ENCODE assay signal across 8 cellular contexts in the genomic region with DNA sequence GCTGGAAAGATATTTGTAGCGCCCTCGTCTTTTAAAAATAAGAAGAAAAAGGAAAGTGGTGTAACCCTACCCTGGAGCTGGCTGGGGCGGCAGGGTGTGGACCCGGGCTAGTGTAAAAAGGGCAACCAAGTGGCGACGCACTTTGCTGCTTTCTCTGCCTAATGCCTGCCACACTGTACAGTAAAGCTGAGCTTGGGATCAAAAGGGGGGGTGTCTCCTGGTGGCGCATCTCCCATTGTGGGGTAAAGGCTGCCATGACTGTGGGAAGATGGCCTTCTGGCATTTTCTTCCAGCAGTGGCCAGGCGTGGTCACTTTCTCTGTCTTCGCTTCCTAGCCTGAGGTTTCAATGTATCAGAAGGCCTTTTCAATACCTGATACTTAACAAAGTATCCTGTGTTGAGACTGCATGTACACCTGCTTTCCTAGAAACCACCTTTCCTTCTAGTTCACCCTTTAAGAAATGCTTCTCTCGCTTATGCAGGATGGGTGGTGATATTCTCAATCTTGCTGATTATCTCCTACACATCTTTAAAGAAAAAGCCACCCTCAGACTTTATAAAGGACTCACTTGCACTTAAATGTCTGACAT. TPM values are rescaled to one million over a fixed set of nuclear protein-coding genes. Genes with fewer than 3 reads are reported as not detected.
DNase-seq lines count a peak whose midpoint lies in the region; ATAC-seq and TF ChIP-seq lines count a peak whose summit lies in the region.

No MANE protein-coding gene starts in this region.

- peak overlapping the region; percentile 87 for H3K4me3 ChIP-seq in WI38 (ENCODE audit: low read depth, low read length)
- peak overlapping the region; percentile 98 for H3K4me3 ChIP-seq in fibroblast of pulmonary artery (replicated peaks; ENCODE audit: low read depth, low read length)
- peak overlapping the region; percentile 89 for H3K4me3 ChIP-seq in neural cell (ENCODE audit: low read length)

- H3K9me3 ChIP-seq in neural cell (ENCODE audit: low read length), result no peaks in the 10 kb centered on the region

- DNase-seq in stimulated activated CD4-positive, alpha-beta T cell treated with anti-CD3 and anti-CD28 coated beads, Interleukin-4, amount 100 ng/mL, for 24 hours, result peak; percentile 27
- no peak for DNase-seq in stimulated activated CD4-positive, alpha-beta T cell treated with anti-CD3 and anti-CD28 coated beads, Interleukin-4, amount 100 ng/mL, for 4 hours
- DNase-seq in fibroblast of pulmonary artery (ENCODE audit: low read depth) (no peak), T-helper 9 cell (no peak)

- peak overlapping the region; percentile 84 for H3K9ac ChIP-seq in neural cell (ENCODE audit: low read length)

- no peak for TF ChIP-seq CTCF in WI38 (IDR thresholded peaks at IDR 0.05; ENCODE audit: low read depth, low read length)
- no peak for TF ChIP-seq CTCF in fibroblast of pulmonary artery (IDR thresholded peaks at IDR 0.05; ENCODE audit: low read length, missing control alignments)
- no peak for TF ChIP-seq CTCF in neural cell (IDR thresholded peaks at IDR 0.05; ENCODE audit: poor library complexity, severe bottlenecking)

- H3K27me3 ChIP-seq in neural cell (ENCODE audit: insufficient read depth, low read depth, low read length), result no peaks in the 10 kb centered on the region

- H3K79me2 ChIP-seq in neural cell (replicated peaks; ENCODE audit: insufficient read depth, low read length), result peaks cover 36% of the 10 kb centered on the region

- no peak for TF ChIP-seq EP300 in neural cell (conservative IDR thresholded peaks at IDR 0.05; ENCODE audit: poor library complexity, severe bottlenecking)

- H3K9me2 ChIP-seq in neural cell (ENCODE audit: insufficient read depth, low read length), result no peaks in the 10 kb centered on the region

- H3K27ac ChIP-seq in neural cell (ENCODE audit: low read length), result peak overlapping the region; percentile 76

- ATAC-seq in HG02642 (IDR thresholded peaks at IDR 0.05; ENCODE audit: poor library complexity, unreplicated experiment) (no peak), GM21786 (IDR thresholded peaks at IDR 0.05; ENCODE audit: unreplicated experiment) (no peak)

- TF ChIP-seq RAD21 in neural cell (conservative IDR thresholded peaks at IDR 0.05), result no peak

- no peaks in the 10 kb centered on the region for H3F3A ChIP-seq in neural cell (ENCODE audit: insufficient read depth, low read length, poor library complexity, severe bottlenecking)

- H4K20me1 ChIP-seq in neural cell (ENCODE audit: insufficient read depth), result no peaks in the 10 kb centered on the region

- H3K4me2 ChIP-seq in neural cell (ENCODE audit: low read length), result peak overlapping the region; percentile 74

- H3K36me3 ChIP-seq in neural cell (ENCODE audit: insufficient read depth, low read length), result no peaks in the 10 kb centered on the region

- H2AFZ ChIP-seq in neural cell (ENCODE audit: low read depth, low read length), result peak overlapping the region; percentile 73

TF ChIP-seq in neural cell, 6 proteins besides CTCF, POLR2A, EP300 and RAD21:
- TF ChIP-seq TAF1 (IDR thresholded peaks at IDR 0.05; ENCODE audit: low read depth) (no peak), REST (IDR thresholded peaks at IDR 0.05; ENCODE audit: borderline replicate concordance) (no peak), POLR2AphosphoS5 (IDR thresholded peaks at IDR 0.05) (no peak), EZH2 (IDR thresholded peaks at IDR 0.05; ENCODE audit: borderline replicate concordance, insufficient read depth, low read length, poor library complexity, severe bottlenecking) (no peak), MXI1 (conservative IDR thresholded peaks at IDR 0.05; ENCODE audit: poor library complexity, severe bottlenecking) (no peak), SMC3 (conservative IDR thresholded peaks at IDR 0.05; ENCODE audit: poor library complexity) (no peak)

RNA-seq across cellular contexts. Expression of gene ARL6IP5, which starts 0.9 kb away (rescaled TPM):
- 91.2 and 108 TPM in 2 replicates for polyA plus RNA-seq in neural cell
- 72.6 and 80.5 TPM in 2 replicates for polyA minus RNA-seq in neural cell

RNA-seq across cellular contexts. Expression of gene UBA3, which starts 5.5 kb away (rescaled TPM):
- polyA plus RNA-seq in neural cell, result 119 and 168 TPM in 2 replicates
- polyA minus RNA-seq in neural cell, result 114 and 122 TPM in 2 replicates

RNA-seq across cellular contexts. Expression of gene TMF1, which starts 33.5 kb away (rescaled TPM):
- 21.4 TPM in 2 replicates for polyA plus RNA-seq in neural cell
- 57.9 and 65.1 TPM in 2 replicates for polyA minus RNA-seq in neural cell

RNA-seq across cellular contexts. Expression of gene LMOD3, which starts 36.8 kb away (rescaled TPM):
- polyA plus RNA-seq in neural cell, result not detected in 2 replicates
- polyA minus RNA-seq in neural cell, result not detected in 2 replicates
